8 cellular contexts compared by ENCODE assay signal in the genomic region with DNA sequence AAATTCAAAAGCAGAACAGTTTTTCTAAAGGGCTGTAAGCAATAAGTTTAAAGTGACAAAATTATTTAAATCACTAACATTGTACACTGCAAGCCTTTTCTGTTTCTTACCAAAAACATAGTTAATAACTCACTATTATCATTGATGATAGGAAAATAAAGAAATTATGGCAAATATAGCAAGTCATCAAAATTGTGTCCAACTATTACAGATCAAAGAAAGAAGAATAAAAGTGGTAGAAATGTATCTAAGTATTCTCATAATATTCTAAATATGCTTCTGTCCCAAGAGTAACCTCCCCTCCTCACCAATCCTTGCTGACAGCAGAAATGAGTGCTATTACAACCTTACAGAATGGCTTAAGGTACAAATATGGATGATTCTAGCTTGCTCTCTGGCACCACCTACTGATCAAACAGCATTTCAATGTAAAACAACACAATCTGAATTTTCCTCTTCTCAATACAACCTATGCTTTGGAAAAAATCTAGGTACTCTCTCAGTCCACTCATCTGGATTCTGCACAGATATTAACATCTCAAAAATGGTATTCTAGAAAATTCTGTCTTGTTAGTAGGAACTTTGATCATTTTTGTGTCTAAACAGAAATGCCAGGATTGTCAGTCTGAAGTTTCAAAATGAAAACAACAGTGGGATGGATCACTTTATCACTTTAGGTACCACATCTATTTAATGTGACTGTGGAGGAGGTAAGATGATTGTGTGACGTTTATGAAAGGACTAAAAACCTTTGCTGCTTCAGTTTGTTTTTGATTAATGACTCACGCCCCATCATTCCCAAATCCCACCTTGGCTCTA. TPM values are rescaled to one million over a fixed set of nuclear protein-coding genes. Genes with fewer than 3 reads are reported as not detected.
DNase-seq lines count a peak whose midpoint lies in the region; ATAC-seq and TF ChIP-seq lines count a peak whose summit lies in the region.

No MANE protein-coding gene starts in this region.

- no peaks in the 10 kb centered on the region for H3K9me3 Mint-ChIP-seq in activated B cell treated with CpG ODN at 0.5 μM for 24 hours

- H3K4me3 ChIP-seq in left ventricle myocardium inferior: no peak overlapping the region
- no peak overlapping the region for H3K4me3 ChIP-seq in smooth muscle cell

- CTCF ChIA-PET in activated B cell treated with CpG ODN at 0.5 μM for 24 hours (lab: Charles Lee): interaction anchor here (0.9 to 1.4 kb wide), 4 partner anchors 10 to 1163 kb away, joined by 3 to 6 read pairs (median 4); no protein-coding TSS in a partner anchor

- ATAC-seq in activated B cell treated with CpG ODN at 0.5 μM for 24 hours (ENCODE audit: low read depth): no peak
- ATAC-seq in GM18520 (IDR thresholded peaks at IDR 0.05; ENCODE audit: unreplicated experiment): no peak
- ATAC-seq in HG03565 (IDR thresholded peaks at IDR 0.05; ENCODE audit: unreplicated experiment): no peak

- no peak overlapping the region for H3K27ac ChIP-seq in left ventricle myocardium inferior (replicated peaks)
- no peak overlapping the region for H3K27ac ChIP-seq in smooth muscle cell (ENCODE audit: low read depth)

- peaks cover 40% of the 10 kb centered on the region for H3K36me3 ChIP-seq in left ventricle myocardium inferior
- H3K36me3 ChIP-seq in smooth muscle cell (ENCODE audit: low read depth): no peaks in the 10 kb centered on the region

- H3K4me1 ChIP-seq in left ventricle myocardium inferior (no peaks in the 10 kb centered on the region), smooth muscle cell (ENCODE audit: low read depth) (no peaks in the 10 kb centered on the region)

- peak; percentile 74 for DNase-seq in DMS114 treated with DMSO at 0.1 percent for 48 hours (lab: John Stamatoyannopoulos, UW; ENCODE audit: unreplicated experiment)
- peak; percentile 71 for DNase-seq in GM20000 (ENCODE audit: low spot score)
- peak; percentile 42 for DNase-seq in NCI-H2029 treated with DMSO at 0.1 percent for 48 hours (lab: John Stamatoyannopoulos, UW)
- DNase-seq in activated B cell treated with CpG ODN at 0.5 μM for 24 hours: no peak
- no peak for DNase-seq in left ventricle myocardium inferior
- DNase-seq in smooth muscle cell (lab: John Stamatoyannopoulos, UW; ENCODE audit: unreplicated experiment): no peak

- no peaks in the 10 kb centered on the region for H3K27me3 Mint-ChIP-seq in activated B cell treated with CpG ODN at 0.5 μM for 24 hours

- no peak overlapping the region for H2AFZ ChIP-seq in smooth muscle cell (ENCODE audit: low read depth)

- H3K4me1 Mint-ChIP-seq in activated B cell treated with CpG ODN at 0.5 μM for 24 hours: no peaks in the 10 kb centered on the region

- no peak overlapping the region for H3K9ac ChIP-seq in smooth muscle cell (ENCODE audit: low read depth)

- no peaks in the 10 kb centered on the region for H3F3A ChIP-seq in smooth muscle cell (ENCODE audit: low read depth)

- peaks cover 44% of the 10 kb centered on the region for H3K36me3 Mint-ChIP-seq in activated B cell treated with CpG ODN at 0.5 μM for 24 hours (ENCODE audit: low read depth)

- H3K9me3 ChIP-seq in left ventricle myocardium inferior (replicated peaks) (no peaks in the 10 kb centered on the region), smooth muscle cell (replicated peaks; ENCODE audit: low read depth) (no peaks in the 10 kb centered on the region)

- H3K4me2 ChIP-seq in smooth muscle cell: no peak overlapping the region

- H3K27me3 ChIP-seq in left ventricle myocardium inferior (ENCODE audit: low read depth): no peaks in the 10 kb centered on the region
- no peaks in the 10 kb centered on the region for H3K27me3 ChIP-seq in smooth muscle cell (ENCODE audit: low read depth)

- WGBS in smooth muscle cell (ENCODE audit: low lambda C conversion rate): 59% methylated on average over 2 of the region's 2 CpGs

- no peak overlapping the region for H3K27ac Mint-ChIP-seq in activated B cell treated with CpG ODN at 0.5 μM for 24 hours

- intact Hi-C loops in activated B cell treated with CpG ODN at 0.5 μM for 24 hours (cut with micrococcal nuclease) (loop anchor here (1.0 to 2.0 kb wide), 4 partner anchors 22 to 1163 kb away; no protein-coding TSS in a partner anchor), left ventricle myocardium inferior (cut with micrococcal nuclease) (no loop called here)

- no peaks in the 10 kb centered on the region for H3K79me2 ChIP-seq in smooth muscle cell (ENCODE audit: low read depth)

- no peak overlapping the region for H3K4me3 Mint-ChIP-seq in activated B cell treated with CpG ODN at 0.5 μM for 24 hours

- peak; percentile 25 for TF ChIP-seq CTCF in GM20000 (IDR thresholded peaks at IDR 0.05; ENCODE audit: extremely low read depth, missing control alignments)
- TF ChIP-seq CTCF in activated B cell treated with CpG ODN at 0.5 μM for 24 hours (IDR thresholded peaks at IDR 0.05): peak; percentile 36
- peak; percentile 82 for TF ChIP-seq CTCF in left ventricle myocardium inferior (IDR thresholded peaks at IDR 0.05; ENCODE audit: borderline replicate concordance)
- peak; percentile 84 for TF ChIP-seq CTCF in smooth muscle cell (IDR thresholded peaks at IDR 0.05; ENCODE audit: borderline replicate concordance, insufficient read depth, poor library complexity, severe bottlenecking)

- POLR2A ChIA-PET in activated B cell treated with CpG ODN at 0.5 μM for 24 hours (lab: Charles Lee): no interaction called here

- no peaks in the 10 kb centered on the region for H4K20me1 ChIP-seq in smooth muscle cell (ENCODE audit: low read depth)

RNA-seq across cellular contexts. Expression of gene ZFP64, which starts 40.9 kb away (rescaled TPM):
- total RNA-seq in activated B cell treated with CpG ODN at 0.5 μM for 24 hours (13.7 and 14.2 TPM in 2 replicates), left ventricle myocardium inferior (8.4 TPM), smooth muscle cell (8.6 and 14.6 TPM in 2 replicates)
- 17.0 and 19.8 TPM in 2 replicates for polyA plus RNA-seq in smooth muscle cell

Comparison
In these comparisons a context has a peak if more than half of its experiments do, and no peak if none do; other contexts are left out.
1. DNase-seq: peak in DMS114 treated with DMSO at 0.1 percent for 48 hours (single experiment), GM20000 (single experiment) and NCI-H2029 treated with DMSO at 0.1 percent for 48 hours (single experiment); none in activated B cell treated with CpG ODN at 0.5 μM for 24 hours (single experiment), left ventricle myocardium inferior (single experiment) and smooth muscle cell (single experiment).
2. CTCF ChIP-seq: peak in every context shown above with its lines; median percentile 84 in smooth muscle cell; 82 in left ventricle myocardium inferior; 36 in activated B cell treated with CpG ODN at 0.5 μM for 24 hours; 25 in GM20000.